ENCODE assay signal across 8 cellular contexts in the genomic region with DNA sequence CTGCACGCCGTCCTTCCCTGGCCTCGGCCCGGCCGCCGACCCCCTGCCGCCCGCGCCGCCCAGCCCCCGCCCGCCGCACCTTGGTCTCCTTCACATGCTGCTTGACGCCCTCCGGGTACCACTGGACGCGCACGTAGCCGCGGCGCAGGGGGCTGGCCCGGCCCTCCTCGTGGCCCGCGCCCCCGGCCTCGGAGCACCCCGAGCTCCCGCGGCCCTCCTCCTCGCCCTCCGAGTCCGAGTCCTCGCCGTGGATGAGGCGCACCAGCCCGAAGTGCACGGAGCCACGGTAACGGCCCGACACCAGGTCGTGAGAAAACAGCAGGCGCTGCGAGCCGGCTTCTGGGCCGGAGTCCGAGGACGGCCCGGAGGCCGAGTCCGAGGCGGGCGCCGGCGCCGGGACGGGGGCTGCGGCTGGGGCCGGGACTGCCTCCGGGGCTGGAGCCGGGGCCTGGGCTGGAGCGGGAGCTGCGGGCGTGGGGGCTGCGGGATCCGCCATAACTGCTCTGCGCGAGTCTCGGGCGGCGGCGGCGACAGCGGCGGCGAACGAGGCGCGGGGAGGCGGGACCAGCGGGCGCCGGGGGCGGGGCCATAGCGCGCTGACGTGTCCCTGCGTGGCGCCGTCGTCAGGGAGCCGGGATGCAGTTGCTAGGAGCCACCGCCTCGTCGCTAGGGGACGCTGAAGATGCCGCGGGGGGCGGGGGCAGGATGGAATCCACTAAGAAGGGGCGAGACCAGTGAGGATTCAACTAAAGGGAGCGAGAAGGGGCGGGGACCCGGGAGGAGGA. TPM values are rescaled to one million over a fixed set of nuclear protein-coding genes. Genes with fewer than 3 reads are reported as not detected.
DNase-seq lines count a peak whose midpoint lies in the region; ATAC-seq, FAIRE-seq and TF ChIP-seq lines count a peak whose summit lies in the region.

A gene (minus strand): TSS at position 507 of the 785 bp plus-strand sequence. CDS start 11 bp downstream, at position 496.

- DNase-seq in COLO668 (lab: John Stamatoyannopoulos, UW; ENCODE audit: unreplicated experiment) (peak; percentile 86), HUDEP-2 (lab: John Stamatoyannopoulos, UW; ENCODE audit: unreplicated experiment in 76 of 76) (peak in 72 of 76 experiments; percentile 22 to 91 (median 76)), NOMO-1 treated with dmso at 0.1 percent for 144 hours (lab: John Stamatoyannopoulos, UW; ENCODE audit: unreplicated experiment) (peak; percentile 70), endothelial cell of umbilical vein (ENCODE audit: low read depth, low spot score) (peak; percentile 84)
- peak; percentile 76 for DNase-seq in activated CD8-positive, alpha-beta memory T cell treated with anti-CD3 and anti-CD28 coated beads, Interleukin-2, amount 50 U/mL, for 1 hour (ENCODE audit: extremely low read depth)
- peak; percentile 88 for DNase-seq in stimulated activated CD8-positive, alpha-beta memory T cell treated with anti-CD3 and anti-CD28 coated beads, Interleukin-2, amount 100 ng/mL, for 48 hours (ENCODE audit: low read depth in 2 of 2)

- FAIRE-seq in endothelial cell of umbilical vein (lab: Jason Lieb, UNC) = peak; percentile 71

- dilution Hi-C loops in endothelial cell of umbilical vein (cut with MboI; ENCODE audit: extremely low pct_ligation_motif_present, low sequenced_read_pairs) = no loop called here

- H3K27me3 ChIP-seq in endothelial cell of umbilical vein (ENCODE audit: control insufficient read depth in 2 of 2, insufficient read depth in 2 of 2, low read length in 2 of 2) = no peaks in the 10 kb centered on the region
- H3K27me3 ChIP-seq in mononuclear cell (ENCODE audit: insufficient read depth, low read length) = no peaks in the 10 kb centered on the region

- peak within 1 kb of the TSS; percentile 81 for H3K4me2 ChIP-seq in endothelial cell of umbilical vein (ENCODE audit: insufficient read depth, low read length)

- ATAC-seq in GM19468 (IDR thresholded peaks at IDR 0.05; ENCODE audit: extremely low read depth, unreplicated experiment) = peak; percentile 70

- peak within 1 kb of the TSS; percentile 70 for H3K9ac ChIP-seq in endothelial cell of umbilical vein (replicated peaks; ENCODE audit: extremely low read depth, insufficient read depth, low read length)

- no peaks in the 10 kb centered on the region for H3K9me1 ChIP-seq in endothelial cell of umbilical vein (replicated peaks; ENCODE audit: control insufficient read depth, extremely low read depth, insufficient read depth, low read length)

- no peaks in the 10 kb centered on the region for H3K36me3 ChIP-seq in endothelial cell of umbilical vein (ENCODE audit: control insufficient read depth in 2 of 2, extremely low read depth in 1 of 2, insufficient read depth in 2 of 2, low read length in 2 of 2)

- peak; percentile 38 to 44 for TF ChIP-seq CTCF in endothelial cell of umbilical vein (IDR thresholded peaks at IDR 0.05; ENCODE audit: extremely low read depth in 1 of 2, insufficient read depth in 1 of 2, low read depth in 1 of 2, low read length in 2 of 2)

- H3K4me1 ChIP-seq in endothelial cell of umbilical vein (ENCODE audit: control insufficient read depth, extremely low read depth, insufficient read depth, low read length) = peaks cover 10% of the 10 kb centered on the region
- peaks cover 18% of the 10 kb centered on the region for H3K4me1 ChIP-seq in mononuclear cell (ENCODE audit: insufficient read depth, low read length)

- H3K27ac ChIP-seq in endothelial cell of umbilical vein (ENCODE audit: insufficient read depth, low read depth, low read length) = peak within 1 kb of the TSS; percentile 31

- no TSS peak for BruUV-seq in endothelial cell of umbilical vein (replicated peaks; lab: Mats Ljungman, UMichigan)

- H4K20me1 ChIP-seq in endothelial cell of umbilical vein (replicated peaks; ENCODE audit: control insufficient read depth, extremely low read depth, insufficient read depth, low read length) = no peaks in the 10 kb centered on the region

- CTCF ChIA-PET in endothelial cell of umbilical vein (lab: Charles Lee) = interaction anchor here (1.0 to 9.3 kb wide), 5 partner anchors 25 to 55 kb away, joined by 3 to 319 read pairs (median 4); no protein-coding TSS in a partner anchor

- H3K9me3 ChIP-seq in endothelial cell of umbilical vein (replicated peaks; ENCODE audit: control insufficient read depth, insufficient read depth, low read length) (no peaks in the 10 kb centered on the region), mononuclear cell (ENCODE audit: low read depth, low read length) (no peaks in the 10 kb centered on the region)

- peaks cover 40% of the 10 kb centered on the region for H3K79me2 ChIP-seq in endothelial cell of umbilical vein (ENCODE audit: control insufficient read depth, insufficient read depth, low read length)

- peak within 1 kb of the TSS; percentile 76 for H2AFZ ChIP-seq in endothelial cell of umbilical vein (ENCODE audit: low read depth, low read length)

- POLR2A ChIA-PET in endothelial cell of umbilical vein (lab: Charles Lee) = no interaction called here

- intact Hi-C loops in endothelial cell of umbilical vein (cut with micrococcal nuclease) = no loop called here

- H3K4me3 ChIP-seq in endothelial cell of umbilical vein (replicated peaks in 1 of 3; ENCODE audit: insufficient read depth in 1 of 3, low read depth in 1 of 3, low read length in 3 of 3) (peak within 1 kb of the TSS; percentile 66 to 96 (median 73)), mononuclear cell (ENCODE audit: low read length) (peak within 1 kb of the TSS; percentile 80)

- peak; percentile 35 for TF ChIP-seq POLR2A in endothelial cell of umbilical vein (IDR thresholded peaks at IDR 0.05; ENCODE audit: low read depth, low read length)

TF ChIP-seq in endothelial cell of umbilical vein, 7 proteins besides CTCF, POLR2A, EP300 and RAD21:
- TF ChIP-seq JUN (IDR thresholded peaks at IDR 0.05; ENCODE audit: borderline replicate concordance, insufficient read depth, insufficient read length, low read depth) (no peak), POLR2AphosphoS5 (IDR thresholded peaks at IDR 0.05; ENCODE audit: insufficient read depth, low read depth, low read length) (peak; percentile 85)

RNA-seq across cellular contexts. Expression of the gene that starts here (rescaled TPM):
- total RNA-seq in endothelial cell of umbilical vein (32.8 and 34.1 TPM in 2 replicates), mononuclear cell (15.2 TPM)
- 12.1 and 13.9 TPM in 2 replicates for polyA plus RNA-seq in endothelial cell of umbilical vein
- 13.2 TPM in 2 replicates for polyA plus RNA-seq in endothelial cell of umbilical vein (2011; cell fraction: cytosol; rRNA removed)
- 36.1 and 37.2 TPM in 2 replicates for polyA plus RNA-seq in endothelial cell of umbilical vein (2011; cell fraction: nucleus; rRNA removed)
- polyA plus RNA-seq in endothelial cell of umbilical vein (2012) = 19.0 and 24.0 TPM in 2 replicates
- 82.5 and 92.5 TPM in 2 replicates for polyA minus RNA-seq in endothelial cell of umbilical vein
- 17.1 TPM for polyA minus RNA-seq in endothelial cell of umbilical vein (2011; cell fraction: cytosol; rRNA and poly(A)+ RNA removed)
- polyA minus RNA-seq in endothelial cell of umbilical vein (2011; cell fraction: nucleus; rRNA and poly(A)+ RNA removed) = 18.1 and 19.6 TPM in 2 replicates

Comparison
In these comparisons a context has a peak if more than half of its experiments do, and no peak if none do; other contexts are left out.
1. Peak in every context shown above with its lines: DNase-seq, ATAC-seq, H3K4me3 ChIP-seq and H3K27ac ChIP-seq.